11 cellular contexts compared by ENCODE assay signal in genomic region chr1:58395355-58395754, GRCh38.
DNase-seq lines count a peak whose midpoint lies in the region; TF ChIP-seq lines count a peak whose summit lies in the region.
"Had no signal": no experiment of that assay in that cellular context is flagged by ENCODE, and none has a peak within 500 bp of the region (broad histone marks: within the 10 kb centered on the region; RNA-seq: fewer than 3 reads in every experiment).

No MANE protein-coding gene starts in this region.

- H3K27me3 Mint-ChIP-seq in HFFc6 (ENCODE audit: insufficient read depth) (peaks cover 1% of the 10 kb centered on the region), progenitor cell of endocrine pancreas (peaks cover 4% of the 10 kb centered on the region)

- H3K9me3 Mint-ChIP-seq in HFFc6: no peaks in the 10 kb centered on the region
- H3K9me3 Mint-ChIP-seq in progenitor cell of endocrine pancreas (ENCODE audit: low read depth): no peaks in the 10 kb centered on the region
- H3K9me3 Mint-ChIP-seq: brain had no signal

- no peak overlapping the region for H3K4me3 ChIP-seq in colonic mucosa

- H3K9ac ChIP-seq in colonic mucosa (ENCODE audit: low read depth in 2 of 2, low read length in 2 of 2): no peak overlapping the region

- DNase-seq in A172 (ENCODE audit: low spot score) (peak; percentile 92), HFFc6 (peak; percentile 82), T1000 (lab: John Stamatoyannopoulos, UW) (peak; percentile 38), glomerular endothelial cell (ENCODE audit: extremely low read depth, low read depth, low spot score) (peak; percentile 36), NCI-H1694 treated with DMSO at 0.1 percent for 48 hours (lab: John Stamatoyannopoulos, UW) (no peak), colonic mucosa (no peak), progenitor cell of endocrine pancreas (ENCODE audit: low spot score, unreplicated experiment) (no peak), NCI-H146 treated with DMSO at 0.1 percent for 48 hours (lab: John Stamatoyannopoulos, UW; ENCODE audit: unreplicated experiment) (no peak)
- DNase-seq: C1 segment of cervical spinal cord, NCI-H524 had no signal

- 0 out of 2 replicates have a peak, but pooled peaks cover 4% of the 10 kb centered on the region for H3K36me3 Mint-ChIP-seq in HFFc6 (ENCODE audit: low read depth)
- no peaks in the 10 kb centered on the region for H3K36me3 Mint-ChIP-seq in progenitor cell of endocrine pancreas (ENCODE audit: insufficient read depth)
- H3K36me3 Mint-ChIP-seq: brain had no signal

- peak overlapping the region; percentile 44 for H3K4me3 Mint-ChIP-seq in HFFc6
- H3K4me3 Mint-ChIP-seq in progenitor cell of endocrine pancreas (ENCODE audit: low read depth): no peak overlapping the region
- H3K4me3 Mint-ChIP-seq: brain had no signal

- no peaks in the 10 kb centered on the region for H3K27me3 ChIP-seq in colonic mucosa

- H3K4me1 Mint-ChIP-seq in HFFc6 (ENCODE audit: low read depth) (peaks cover 52% of the 10 kb centered on the region), progenitor cell of endocrine pancreas (ENCODE audit: low read depth) (no peaks in the 10 kb centered on the region)

- H3K27ac ChIP-seq in colonic mucosa: no peak overlapping the region

- no peaks in the 10 kb centered on the region for H3K9me3 ChIP-seq in colonic mucosa

- no peak for TF ChIP-seq CTCF in HFFc6 (IDR thresholded peaks at IDR 0.05)
- TF ChIP-seq CTCF in colonic mucosa (IDR thresholded peaks at IDR 0.05): no peak
- TF ChIP-seq CTCF in progenitor cell of endocrine pancreas (IDR thresholded peaks at IDR 0.05; ENCODE audit: unreplicated experiment): no peak

- H3K4me1 ChIP-seq in colonic mucosa: no peaks in the 10 kb centered on the region

- no peaks in the 10 kb centered on the region for H3K36me3 ChIP-seq in colonic mucosa

- H3K27ac Mint-ChIP-seq in HFFc6: peak overlapping the region; percentile 92
- H3K27ac Mint-ChIP-seq in progenitor cell of endocrine pancreas: no peak overlapping the region

- intact Hi-C loops in colonic mucosa (cut with DNase I): no loop called here

Comparison
In these comparisons a context has a peak if more than half of its experiments do, and no peak if none do; other contexts are left out.
1. DNase-seq: peak in A172 (single experiment), HFFc6 (single experiment), T1000 (single experiment) and glomerular endothelial cell (single experiment); none in NCI-H1694 treated with DMSO at 0.1 percent for 48 hours (single experiment), colonic mucosa (single experiment), progenitor cell of endocrine pancreas (single experiment) and NCI-H146 treated with DMSO at 0.1 percent for 48 hours (single experiment).